Comparison of ENCODE assay signal across 1 cellular context in genomic region chr15:75720787-75721461, GRCh38.
TF ChIP-seq lines count a peak whose summit lies in the region.

No MANE protein-coding gene starts in this region.

TF ChIP-seq in HEK293, 187 proteins besides CTCF, POLR2A, EP300 and RAD21 (continued from another document and continues in another):
- TF ChIP-seq ZNF561 (tag by site-specific recombination; IDR thresholded peaks at IDR 0.05; ENCODE audit: borderline replicate concordance) (no peak), ZNF274 (IDR thresholded peaks at IDR 0.05; ENCODE audit: low read length) (no peak), ZNF274 (tag by site-specific recombination; IDR thresholded peaks at IDR 0.05; ENCODE audit: borderline replicate concordance) (no peak), ZNF26 (tag by site-specific recombination; IDR thresholded peaks at IDR 0.05) (no peak), INSM2 (tag by site-specific recombination; IDR thresholded peaks at IDR 0.05) (no peak), ZNF248 (tag by site-specific recombination; IDR thresholded peaks at IDR 0.05) (no peak; the same call in 1 of the 2 replicates), SCRT2 (tag by site-specific recombination; IDR thresholded peaks at IDR 0.05) (no peak), PRDM1 (tag by site-specific recombination; IDR thresholded peaks at IDR 0.05) (0 out of 2 replicates have a peak, but pooled peaks have one; percentile 24), ZNF174 (tag by site-specific recombination; IDR thresholded peaks at IDR 0.05) (no peak), ZBTB21 (tag by site-specific recombination; IDR thresholded peaks at IDR 0.05) (no peak), HOXA7 (CRISPR knock-in tag; IDR thresholded peaks at IDR 0.05; ENCODE audit: borderline replicate concordance) (no peak), ZNF266 (tag by site-specific recombination; IDR thresholded peaks at IDR 0.05; ENCODE audit: low read depth) (no peak), ZNF626 (tag by site-specific recombination; IDR thresholded peaks at IDR 0.05) (no peak), ZBTB49 (tag by site-specific recombination; IDR thresholded peaks at IDR 0.05; ENCODE audit: low read depth) (no peak), ZNF112 (tag by site-specific recombination; IDR thresholded peaks at IDR 0.05) (no peak), GFI1B (tag by site-specific recombination; IDR thresholded peaks at IDR 0.05) (no peak), ZNF623 (tag by site-specific recombination; IDR thresholded peaks at IDR 0.05) (no peak), ZNF426 (tag by site-specific recombination; IDR thresholded peaks at IDR 0.05) (no peak), ZNF518A (tag by site-specific recombination; conservative IDR thresholded peaks at IDR 0.05; ENCODE audit: low read depth) (no peak), ZNF549 (tag by site-specific recombination; IDR thresholded peaks at IDR 0.05) (no peak), SP3 (tag by site-specific recombination; IDR thresholded peaks at IDR 0.05) (peak; percentile 24; the same call in 1 of the 2 replicates), ZNF10 (tag by site-specific recombination; IDR thresholded peaks at IDR 0.05) (no peak), WT1 (tag by site-specific recombination; IDR thresholded peaks at IDR 0.05) (peak; percentile 48; the same call in 1 of the 2 replicates), ZNF501 (tag by site-specific recombination; IDR thresholded peaks at IDR 0.05) (no peak), ZBTB26 (tag by site-specific recombination; optimal IDR thresholded peaks at IDR 0.05) (no peak), ZFP3 (tag by site-specific recombination; IDR thresholded peaks at IDR 0.05; ENCODE audit: low read depth) (no peak), ZEB2 (tag by site-specific recombination; IDR thresholded peaks at IDR 0.05) (no peak), ZNF391 (tag by site-specific recombination; IDR thresholded peaks at IDR 0.05; ENCODE audit: borderline replicate concordance, low read depth) (no peak), IKZF3 (tag by site-specific recombination; IDR thresholded peaks at IDR 0.05) (no peak), ZBTB11 (tag by site-specific recombination; conservative IDR thresholded peaks at IDR 0.05; ENCODE audit: low read depth) (no peak), ZNF140 (tag by site-specific recombination; IDR thresholded peaks at IDR 0.05) (no peak), ZNF791 (tag by site-specific recombination; IDR thresholded peaks at IDR 0.05) (no peak), ZNF16 (tag by site-specific recombination; IDR thresholded peaks at IDR 0.05; ENCODE audit: low read depth) (no peak), GLIS2 (tag by site-specific recombination; IDR thresholded peaks at IDR 0.05) (no peak), ZNF157 (tag by site-specific recombination; IDR thresholded peaks at IDR 0.05) (no peak), ZNF639 (tag by site-specific recombination; IDR thresholded peaks at IDR 0.05) (no peak), ZBTB48 (tag by site-specific recombination; IDR thresholded peaks at IDR 0.05) (peak; percentile 86), FEZF1 (tag by site-specific recombination; IDR thresholded peaks at IDR 0.05) (no peak), ZNF37A (tag by site-specific recombination; IDR thresholded peaks at IDR 0.05) (no peak), ZNF660 (tag by site-specific recombination; IDR thresholded peaks at IDR 0.05) (0 out of 2 replicates have a peak, but pooled peaks have one; percentile 60), ZNF776 (tag by site-specific recombination; IDR thresholded peaks at IDR 0.05; ENCODE audit: borderline replicate concordance) (no peak), SCRT1 (tag by site-specific recombination; IDR thresholded peaks at IDR 0.05; ENCODE audit: borderline replicate concordance) (no peak), ZNF544 (tag by site-specific recombination; IDR thresholded peaks at IDR 0.05) (no peak), ZNF558 (tag by site-specific recombination; IDR thresholded peaks at IDR 0.05) (no peak), ZNF23 (tag by site-specific recombination; IDR thresholded peaks at IDR 0.05; ENCODE audit: borderline replicate concordance) (no peak), ZNF416 (tag by site-specific recombination; IDR thresholded peaks at IDR 0.05) (no peak), ZFHX2 (tag by site-specific recombination; conservative IDR thresholded peaks at IDR 0.05) (peak; percentile 87), ZNF202 (tag by site-specific recombination; IDR thresholded peaks at IDR 0.05; ENCODE audit: borderline replicate concordance) (no peak), ZNF350 (tag by site-specific recombination; IDR thresholded peaks at IDR 0.05) (no peak), ZNF24 (tag by site-specific recombination; IDR thresholded peaks at IDR 0.05) (peak; percentile 44; the same call in 1 of the 2 replicates), ZNF548 (tag by site-specific recombination; IDR thresholded peaks at IDR 0.05) (peak; percentile 16; the same call in 1 of the 2 replicates), ZNF221 (tag by site-specific recombination; IDR thresholded peaks at IDR 0.05; ENCODE audit: borderline replicate concordance) (no peak), TRIM28 (IDR thresholded peaks at IDR 0.05; ENCODE audit: borderline replicate concordance, low read length) (no peak), ZNF239 (tag by site-specific recombination; IDR thresholded peaks at IDR 0.05) (no peak), GLIS1 (tag by site-specific recombination; IDR thresholded peaks at IDR 0.05) (peak; percentile 72), ZNF133 (tag by site-specific recombination; IDR thresholded peaks at IDR 0.05) (no peak), ZNF777 (tag by site-specific recombination; IDR thresholded peaks at IDR 0.05; ENCODE audit: borderline replicate concordance) (no peak), ZNF302 (tag by site-specific recombination; IDR thresholded peaks at IDR 0.05; ENCODE audit: low read depth) (no peak)
